12 cellular contexts compared by ENCODE assay signal in the genomic region with DNA sequence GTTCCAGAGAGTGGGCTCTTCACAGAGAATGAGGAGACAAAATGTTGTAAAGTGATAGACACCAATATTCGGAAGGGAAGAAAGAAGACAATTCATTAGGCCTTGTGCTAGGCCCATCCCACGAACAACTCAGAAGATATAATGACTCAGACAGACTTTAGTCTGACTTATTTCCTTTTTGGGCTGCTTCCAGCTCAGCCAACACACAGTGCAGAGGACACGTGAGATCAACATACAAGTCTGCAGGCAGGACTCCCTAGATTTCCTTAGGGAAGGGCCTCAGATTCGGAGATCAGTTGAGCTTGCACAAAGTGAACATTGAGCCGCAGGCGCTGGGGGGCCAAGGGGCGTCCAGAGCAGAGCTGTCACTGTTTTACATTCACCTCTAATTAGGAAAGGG.
A peak's percentile ranks its signal among the peaks of the same experiment; 100 is the strongest.
DNase-seq lines count a peak whose midpoint lies in the region; ATAC-seq and TF ChIP-seq lines count a peak whose summit lies in the region.
"Had no signal": no experiment of that assay in that cellular context is flagged by ENCODE, and none has a peak within 500 bp of the region (broad histone marks: within the 10 kb centered on the region; RNA-seq: fewer than 3 reads in every experiment).

No MANE protein-coding gene starts in this region.

- H3K27ac Mint-ChIP-seq in effector memory CD8-positive, alpha-beta T cell = no peak overlapping the region
- H3K27ac Mint-ChIP-seq: natural killer cell had no signal

- no peaks in the 10 kb centered on the region for H3K27me3 Mint-ChIP-seq in effector memory CD8-positive, alpha-beta T cell

- H3K4me1 ChIP-seq in HEK293 (ENCODE audit: control insufficient read depth, insufficient read depth, low read length) (0 out of 2 replicates have a peak, but pooled peaks cover 2% of the 10 kb centered on the region), skeletal muscle satellite cell (ENCODE audit: control insufficient read depth, insufficient read depth, low read length) (peaks cover 31% of the 10 kb centered on the region)

- CTCF ChIA-PET in HEK293 (lab: Yijun Ruan, JAX) = no interaction called here

- H3K36me3 Mint-ChIP-seq in effector memory CD8-positive, alpha-beta T cell (ENCODE audit: insufficient read depth) = no peaks in the 10 kb centered on the region
- H3K36me3 Mint-ChIP-seq: natural killer cell had no signal

- H3K9me3 Mint-ChIP-seq in effector memory CD8-positive, alpha-beta T cell = no peaks in the 10 kb centered on the region

- POLR2A ChIA-PET in HEK293 (lab: Yijun Ruan, JAX) = no interaction called here

- peak overlapping the region; percentile 56 for H3K4me2 ChIP-seq in skeletal muscle satellite cell (ENCODE audit: low read length)

- H3K4me3 ChIP-seq in HEK293 (ENCODE audit: low read depth, low read length) (no peak overlapping the region), foreskin fibroblast (ENCODE audit: low read depth in 1 of 2, low read length in 2 of 2) (no peak overlapping the region), skeletal muscle satellite cell (ENCODE audit: low read length) (no peak overlapping the region)
- H3K4me3 ChIP-seq: SK-N-MC had no signal

- DNase-seq in SK-N-DZ (ENCODE audit: low spot score) (peak; percentile 67), foreskin fibroblast (peak; percentile 82 to 87), NCI-H2029 treated with DMSO at 0.1 percent for 48 hours (lab: John Stamatoyannopoulos, UW) (no peak)
- no peak for DNase-seq in effector memory CD8-positive, alpha-beta T cell
- DNase-seq: activated CD8-positive, alpha-beta memory T cell treated with anti-CD3 and anti-CD28 coated beads, Interleukin-2, amount 50 U/mL, for 4 hours; effector CD8-positive, alpha-beta T cell; KBM-7; natural killer cell had no signal

- no peak overlapping the region for H3K27ac ChIP-seq in HEK293 (ENCODE audit: extremely low read depth, low read depth, low read length)
- H3K27ac ChIP-seq: SK-N-MC had no signal

- H3K9me3 ChIP-seq in HEK293 (ENCODE audit: control insufficient read depth, insufficient read depth, low read depth, low read length) (no peaks in the 10 kb centered on the region), skeletal muscle satellite cell (replicated peaks; ENCODE audit: low read length) (no peaks in the 10 kb centered on the region)

- no peaks in the 10 kb centered on the region for H3K4me1 Mint-ChIP-seq in effector memory CD8-positive, alpha-beta T cell (ENCODE audit: low read depth in 2 of 2)
- H3K4me1 Mint-ChIP-seq: natural killer cell had no signal

- no peak for TF ChIP-seq CTCF in HEK293 (tag by site-specific recombination; IDR thresholded peaks at IDR 0.05)
- TF ChIP-seq CTCF in foreskin fibroblast (IDR thresholded peaks at IDR 0.05; ENCODE audit: low read depth, low read length) = no peak

- H3K9ac ChIP-seq in skeletal muscle satellite cell (ENCODE audit: low read depth, low read length) = peak overlapping the region; percentile 25

- ATAC-seq in effector memory CD8-positive, alpha-beta T cell (replicated peaks) = no peak
- no peak for ATAC-seq in GM18519 (IDR thresholded peaks at IDR 0.05; ENCODE audit: low FRiP score, unreplicated experiment)
- ATAC-seq: natural killer cell had no signal

- H3K27me3 ChIP-seq in skeletal muscle satellite cell (ENCODE audit: control insufficient read depth, insufficient read depth, low read length) = no peaks in the 10 kb centered on the region

- no peak overlapping the region for H3K4me3 Mint-ChIP-seq in effector memory CD8-positive, alpha-beta T cell
- H3K4me3 Mint-ChIP-seq: natural killer cell had no signal

- H3K36me3 ChIP-seq in HEK293 (ENCODE audit: control insufficient read depth in 2 of 2, insufficient read depth in 1 of 2, low read length in 2 of 2) (no peaks in the 10 kb centered on the region), skeletal muscle satellite cell (ENCODE audit: insufficient read depth, low read length) (no peaks in the 10 kb centered on the region)

TF ChIP-seq in HEK293, 187 proteins besides CTCF, POLR2A, EP300 and RAD21:
- TF ChIP-seq ZNF404 (tag by site-specific recombination; IDR thresholded peaks at IDR 0.05) (no peak), ZNF350 (tag by site-specific recombination; IDR thresholded peaks at IDR 0.05) (no peak)
- TF ChIP-seq, protein P1, sequence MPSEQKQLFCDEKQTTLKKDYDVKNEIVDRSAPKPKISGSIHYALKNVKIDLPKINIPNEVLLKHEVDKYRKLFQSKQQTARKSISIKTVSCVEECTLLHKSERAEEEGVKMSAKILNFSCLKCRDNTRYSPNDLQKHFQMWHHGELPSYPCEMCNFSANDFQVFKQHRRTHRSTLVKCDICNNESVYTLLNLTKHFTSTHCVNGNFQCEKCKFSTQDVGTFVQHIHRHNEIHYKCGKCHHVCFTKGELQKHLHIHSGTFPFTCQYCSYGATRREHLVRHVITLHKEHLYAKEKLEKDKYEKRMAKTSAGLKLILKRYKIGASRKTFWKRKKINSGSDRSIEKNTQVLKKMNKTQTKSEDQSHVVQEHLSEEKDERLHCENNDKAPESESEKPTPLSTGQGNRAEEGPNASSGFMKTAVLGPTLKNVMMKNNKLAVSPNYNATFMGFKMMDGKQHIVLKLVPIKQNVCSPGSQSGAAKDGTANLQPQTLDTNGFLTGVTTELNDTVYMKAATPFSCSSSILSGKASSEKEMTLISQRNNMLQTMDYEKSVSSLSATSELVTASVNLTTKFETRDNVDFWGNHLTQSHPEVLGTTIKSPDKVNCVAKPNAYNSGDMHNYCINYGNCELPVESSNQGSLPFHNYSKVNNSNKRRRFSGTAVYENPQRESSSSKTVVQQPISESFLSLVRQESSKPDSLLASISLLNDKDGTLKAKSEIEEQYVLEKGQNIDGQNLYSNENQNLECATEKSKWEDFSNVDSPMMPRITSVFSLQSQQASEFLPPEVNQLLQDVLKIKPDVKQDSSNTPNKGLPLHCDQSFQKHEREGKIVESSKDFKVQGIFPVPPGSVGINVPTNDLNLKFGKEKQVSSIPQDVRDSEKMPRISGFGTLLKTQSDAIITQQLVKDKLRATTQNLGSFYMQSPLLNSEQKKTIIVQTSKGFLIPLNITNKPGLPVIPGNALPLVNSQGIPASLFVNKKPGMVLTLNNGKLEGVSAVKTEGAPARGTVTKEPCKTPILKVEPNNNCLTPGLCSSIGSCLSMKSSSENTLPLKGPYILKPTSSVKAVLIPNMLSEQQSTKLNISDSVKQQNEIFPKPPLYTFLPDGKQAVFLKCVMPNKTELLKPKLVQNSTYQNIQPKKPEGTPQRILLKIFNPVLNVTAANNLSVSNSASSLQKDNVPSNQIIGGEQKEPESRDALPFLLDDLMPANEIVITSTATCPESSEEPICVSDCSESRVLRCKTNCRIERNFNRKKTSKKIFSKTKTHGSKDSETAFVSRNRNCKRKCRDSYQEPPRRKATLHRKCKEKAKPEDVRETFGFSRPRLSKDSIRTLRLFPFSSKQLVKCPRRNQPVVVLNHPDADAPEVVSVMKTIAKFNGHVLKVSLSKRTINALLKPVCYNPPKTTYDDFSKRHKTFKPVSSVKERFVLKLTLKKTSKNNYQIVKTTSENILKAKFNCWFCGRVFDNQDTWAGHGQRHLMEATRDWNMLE (tag by site-specific recombination; conservative IDR thresholded peaks at IDR 0.05; ENCODE audit: low read depth) = 0 out of 2 replicates have a peak, but pooled peaks have one; percentile 15

Comparison
In these comparisons a context has a peak if more than half of its experiments do, and no peak if none do; other contexts are left out.
1. DNase-seq: peak in SK-N-DZ (single experiment) and foreskin fibroblast (2 of 2); none in NCI-H2029 treated with DMSO at 0.1 percent for 48 hours (single experiment) and effector memory CD8-positive, alpha-beta T cell (0 of 3).